Comparison of ENCODE assay signal across 19 cellular contexts in the genomic region with DNA sequence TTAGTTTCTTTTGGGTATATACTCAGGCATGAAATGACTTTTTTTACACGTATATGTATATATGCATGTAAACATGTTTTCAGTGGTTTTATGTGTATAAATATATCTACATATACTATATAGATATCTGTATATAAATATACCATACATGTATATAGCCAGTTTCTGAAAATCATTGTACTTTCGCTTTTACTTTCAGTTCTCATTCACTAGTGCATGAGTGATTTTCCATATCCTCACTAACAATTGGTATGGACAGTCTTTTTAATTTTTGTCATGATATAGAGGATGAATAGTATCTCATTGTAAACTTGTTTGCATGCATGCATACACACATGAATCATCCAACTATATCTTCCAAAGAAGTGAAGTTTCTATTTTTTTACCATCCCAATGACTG.
DNase-seq lines count a peak whose midpoint lies in the region; ATAC-seq, FAIRE-seq and TF ChIP-seq lines count a peak whose summit lies in the region.
"Had no signal": no experiment of that assay in that cellular context is flagged by ENCODE, and none has a peak within 500 bp of the region (broad histone marks: within the 10 kb centered on the region; RNA-seq: fewer than 3 reads in every experiment).

No MANE protein-coding gene starts in this region.

- intact Hi-C loops in GM12878 (cut with micrococcal nuclease; ENCODE audit: unreplicated experiment): no loop called here

- no peak overlapping the region for H3K27ac Mint-ChIP-seq in activated T-helper 17 cell treated with anti-CD3 and anti-CD28 coated beads, Interleukin-2, amount 50 U/mL, for 72 hours
- H3K27ac Mint-ChIP-seq: CD4-positive, alpha-beta memory T cell; HFFc6 had no signal

- POLR2A ChIA-PET in GM12878 (lab: Charles Lee): no interaction called here

- H3K79me2 ChIP-seq in GM12878 (ENCODE audit: control insufficient read depth, insufficient read depth, low read length): no peaks in the 10 kb centered on the region

- ATAC-seq in GM18868 (IDR thresholded peaks at IDR 0.05; ENCODE audit: unreplicated experiment): peak; percentile 58
- peak; percentile 44; the same call in 1 of the 3 replicates for ATAC-seq in GM12878
- no peak for ATAC-seq in HG02588 (IDR thresholded peaks at IDR 0.05; ENCODE audit: unreplicated experiment)
- no peak for ATAC-seq in activated T-helper 17 cell treated with anti-CD3 and anti-CD28 coated beads, Interleukin-2, amount 50 U/mL, for 72 hours (replicated peaks)

- H3K27me3 Mint-ChIP-seq in activated T-helper 17 cell treated with anti-CD3 and anti-CD28 coated beads, Interleukin-2, amount 50 U/mL, for 72 hours: no peaks in the 10 kb centered on the region
- H3K27me3 Mint-ChIP-seq: CD4-positive, alpha-beta memory T cell had no signal

- CTCF ChIA-PET in GM12878 (lab: Yijun Ruan, JAX): no interaction called here

- H3K36me3 Mint-ChIP-seq in activated T-helper 17 cell treated with anti-CD3 and anti-CD28 coated beads, Interleukin-2, amount 50 U/mL, for 72 hours (ENCODE audit: low read depth): no peaks in the 10 kb centered on the region
- H3K36me3 Mint-ChIP-seq: CD4-positive, alpha-beta memory T cell had no signal

- H3K9me3 Mint-ChIP-seq in activated T-helper 17 cell treated with anti-CD3 and anti-CD28 coated beads, Interleukin-2, amount 50 U/mL, for 72 hours: peaks cover 12% of the 10 kb centered on the region

- H3K4me1 Mint-ChIP-seq in activated T-helper 17 cell treated with anti-CD3 and anti-CD28 coated beads, Interleukin-2, amount 50 U/mL, for 72 hours: no peaks in the 10 kb centered on the region
- H3K4me1 Mint-ChIP-seq: CD4-positive, alpha-beta memory T cell had no signal

- no peak overlapping the region for H3K9ac ChIP-seq in GM12878 (ENCODE audit: control insufficient read depth, insufficient read depth, low read length)

- TF ChIP-seq RAD21 in GM12878 (IDR thresholded peaks at IDR 0.05; ENCODE audit: insufficient read depth, low read depth, low read length): no peak

- H3K4me3 ChIP-seq in GM12878: no peak overlapping the region
- H3K4me3 ChIP-seq: HAP-1 had no signal

- no peak for TF ChIP-seq EP300 in GM12878 (IDR thresholded peaks at IDR 0.05; ENCODE audit: borderline replicate concordance in 1 of 2, control insufficient read depth in 1 of 2, low read depth in 2 of 2, low read length in 2 of 2)

- no peak for FAIRE-seq in GM12878 (lab: Jason Lieb, UNC)
- FAIRE-seq: GM12891, GM18507, H54 had no signal

- H3K4me1 ChIP-seq in GM12878 (ENCODE audit: control insufficient read depth, insufficient read depth, low read length): no peaks in the 10 kb centered on the region

- H3K4me2 ChIP-seq in GM12878 (ENCODE audit: control insufficient read depth, insufficient read depth): no peak overlapping the region

- H3K9me3 ChIP-seq in GM12878 (replicated peaks; ENCODE audit: control insufficient read depth, insufficient read depth, low read length): no peaks in the 10 kb centered on the region
- H3K9me3 ChIP-seq: HAP-1 had no signal

- H3K4me3 Mint-ChIP-seq in activated T-helper 17 cell treated with anti-CD3 and anti-CD28 coated beads, Interleukin-2, amount 50 U/mL, for 72 hours: no peak overlapping the region
- H3K4me3 Mint-ChIP-seq: CD4-positive, alpha-beta memory T cell; HFFc6 had no signal

- no peak for TF ChIP-seq POLR2A in GM12878 (IDR thresholded peaks at IDR 0.05; ENCODE audit: low read depth, low read length)

- H3K27ac ChIP-seq in GM12878 (ENCODE audit: control insufficient read depth, insufficient read depth): no peak overlapping the region

- SMC1A ChIA-PET in GM12878 (lab: Charles Lee; ENCODE audit: uncharacterized antibody, unreplicated experiment): no interaction called here

- H3K36me3 ChIP-seq in GM12878 (ENCODE audit: control insufficient read depth in 2 of 2, insufficient read depth in 2 of 2, low read length in 1 of 2): no peaks in the 10 kb centered on the region
- H3K36me3 ChIP-seq: HAP-1 had no signal

- RAD21 ChIA-PET in GM12878 (lab: Charles Lee; ENCODE audit: unreplicated experiment): no interaction called here

- TF ChIP-seq CTCF in GM12878 (IDR thresholded peaks at IDR 0.05 in 2 of 3, conservative IDR thresholded peaks at IDR 0.05 in 1 of 3; ENCODE audit: control insufficient read depth in 2 of 3, extremely low read depth in 1 of 3, insufficient read depth in 1 of 3, low read depth in 3 of 3, low read length in 3 of 3): no peak

- in situ Hi-C loops in GM12878 (cut with MboI): no loop called here

- 53% methylated on average over 2 of the region's 2 CpGs for WGBS in GM12878 (ENCODE audit: insufficient coverage, insufficient replicate concordance, low lambda C conversion rate, missing lambda C conversion rate)

- no peaks in the 10 kb centered on the region for H4K20me1 ChIP-seq in GM12878 (ENCODE audit: control insufficient read depth, insufficient read depth)

- BruUV-seq in GM12878 (replicated peaks; lab: Mats Ljungman, UMichigan): no TSS peak

- H3K27me3 ChIP-seq in GM12878 (replicated peaks in 1 of 2; ENCODE audit: control insufficient read depth in 2 of 2, insufficient read depth in 2 of 2, low read length in 1 of 2): no peaks in the 10 kb centered on the region

- H2AFZ ChIP-seq in GM12878 (ENCODE audit: control insufficient read depth, low read depth, low read length): no peak overlapping the region

- DNase-seq in NAMALWA (ENCODE audit: low spot score): peak; percentile 7
- DNase-seq in GM12878 (ENCODE audit: low read depth, low spot score): no peak
- no peak for DNase-seq in NCI-H1092 (lab: John Stamatoyannopoulos, UW)
- DNase-seq: C1 segment of cervical spinal cord; Calu3; CD4-positive, alpha-beta memory T cell; COR-L47; DMS79; EL; GDM1; GOT3; HFFc6 had no signal

TF ChIP-seq in GM12878, 131 proteins besides CTCF, POLR2A, EP300 and RAD21:
- TF ChIP-seq CBX5 (IDR thresholded peaks at IDR 0.05; ENCODE audit: low read depth): no peak
- no peak for TF ChIP-seq PAX5 (IDR thresholded peaks at IDR 0.05; ENCODE audit: borderline replicate concordance, low read depth, low read length)
- TF ChIP-seq, protein P1, sequence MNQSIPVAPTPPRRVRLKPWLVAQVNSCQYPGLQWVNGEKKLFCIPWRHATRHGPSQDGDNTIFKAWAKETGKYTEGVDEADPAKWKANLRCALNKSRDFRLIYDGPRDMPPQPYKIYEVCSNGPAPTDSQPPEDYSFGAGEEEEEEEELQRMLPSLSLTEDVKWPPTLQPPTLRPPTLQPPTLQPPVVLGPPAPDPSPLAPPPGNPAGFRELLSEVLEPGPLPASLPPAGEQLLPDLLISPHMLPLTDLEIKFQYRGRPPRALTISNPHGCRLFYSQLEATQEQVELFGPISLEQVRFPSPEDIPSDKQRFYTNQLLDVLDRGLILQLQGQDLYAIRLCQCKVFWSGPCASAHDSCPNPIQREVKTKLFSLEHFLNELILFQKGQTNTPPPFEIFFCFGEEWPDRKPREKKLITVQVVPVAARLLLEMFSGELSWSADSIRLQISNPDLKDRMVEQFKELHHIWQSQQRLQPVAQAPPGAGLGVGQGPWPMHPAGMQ (IDR thresholded peaks at IDR 0.05; ENCODE audit: borderline replicate concordance): no peak
- TF ChIP-seq CBFB (IDR thresholded peaks at IDR 0.05; ENCODE audit: low read depth): no peak
- TF ChIP-seq TAF1 (IDR thresholded peaks at IDR 0.05; ENCODE audit: borderline replicate concordance, low read depth, low read length): no peak

Comparison
In these comparisons a context has a peak if more than half of its experiments do, and no peak if none do; other contexts are left out.
1. ATAC-seq: peak in GM18868 (single experiment) and GM12878 (single experiment); none in HG02588 (single experiment) and activated T-helper 17 cell treated with anti-CD3 and anti-CD28 coated beads, Interleukin-2, amount 50 U/mL, for 72 hours (single experiment).